ENCODE assay signal across 20 cellular contexts in genomic region chr1:47196622-47197021, GRCh38. TPM values are rescaled to one million over a fixed set of nuclear protein-coding genes. Genes with fewer than 3 reads are reported as not detected.
"Had no signal": no experiment of that assay in that cellular context is flagged by ENCODE, and none has a peak within 500 bp of the region (broad histone marks: within the 10 kb centered on the region; RNA-seq: fewer than 3 reads in every experiment).

No MANE protein-coding gene starts in this region.

- DNase-seq: activated CD4-positive, alpha-beta T cell treated with anti-CD3 and anti-CD28 coated beads for 4 hours; activated CD8-positive, alpha-beta memory T cell treated with anti-CD3 and anti-CD28 coated beads, Interleukin-2, amount 50 U/mL, for 4 hours; activated CD8-positive, alpha-beta T cell treated with anti-CD3 and anti-CD28 coated beads for 36 hours; activated naive CD4-positive, alpha-beta T cell treated with anti-CD3 and anti-CD28 coated beads, Interleukin-2, amount 50 U/mL, for 16 hours; central memory CD4-positive, alpha-beta T cell; cortex of kidney; effector memory CD8-positive, alpha-beta T cell; left colon; mammary epithelial cell; mucosa of descending colon; natural killer cell; stimulated activated CD4-positive, alpha-beta T cell treated with anti-CD3 and anti-CD28 coated beads, Interleukin-15, amount 100 ng/mL, for 24 hours; T-helper 9 cell; thyroid gland; uterus had no signal

- H3K27ac ChIP-seq: adrenal gland, thyroid gland, uterus, VCaP had no signal

- ATAC-seq: activated CD8-positive, alpha-beta T cell treated with anti-CD3 and anti-CD28 coated beads for 36 hours; effector memory CD8-positive, alpha-beta T cell; esophagus mucosa; left colon; mucosa of descending colon; natural killer cell had no signal

- H3K4me3 ChIP-seq: adrenal gland, mucosa of descending colon, thyroid gland, uterus had no signal

- H3K36me3 ChIP-seq: adrenal gland, thyroid gland, uterus had no signal

- H3K9me3 Mint-ChIP-seq: activated CD8-positive, alpha-beta T cell treated with anti-CD3 and anti-CD28 coated beads for 36 hours; effector memory CD8-positive, alpha-beta T cell; natural killer cell had no signal

- H3K4me3 Mint-ChIP-seq: activated CD8-positive, alpha-beta T cell treated with anti-CD3 and anti-CD28 coated beads for 36 hours; effector memory CD8-positive, alpha-beta T cell; natural killer cell had no signal

- H3K27me3 ChIP-seq: adrenal gland, thyroid gland, uterus had no signal

- H3K36me3 Mint-ChIP-seq: natural killer cell had no signal

- H3K9me3 ChIP-seq: adrenal gland, mucosa of descending colon, thyroid gland, uterus had no signal

- H3K27ac Mint-ChIP-seq: activated CD8-positive, alpha-beta T cell treated with anti-CD3 and anti-CD28 coated beads for 36 hours; effector memory CD8-positive, alpha-beta T cell; natural killer cell had no signal

- H3K4me1 ChIP-seq: adrenal gland, thyroid gland had no signal

RNA-seq across cellular contexts. Expression of gene PDZK1IP1, which starts 6.8 kb away (rescaled TPM):
- total RNA-seq: activated CD8-positive, alpha-beta T cell treated with anti-CD3 and anti-CD28 coated beads for 36 hours; glomerular endothelial cell; osteoblast had no signal

RNA-seq across cellular contexts. Expression of gene TAL1, which starts 35.4 kb away (rescaled TPM):
- total RNA-seq: activated CD8-positive, alpha-beta T cell treated with anti-CD3 and anti-CD28 coated beads for 36 hours; mammary epithelial cell; osteoblast had no signal

RNA-seq across cellular contexts. Expression of gene CYP4A22, which starts 59.4 kb away (rescaled TPM):
- total RNA-seq: activated CD8-positive, alpha-beta T cell treated with anti-CD3 and anti-CD28 coated beads for 36 hours; adrenal gland; esophagus mucosa; glomerular endothelial cell; left colon; mammary epithelial cell; mucosa of descending colon; natural killer cell; osteoblast; thyroid gland had no signal
